Comparison of ENCODE assay signal across 17 cellular contexts in genomic region chr1:222561656-222562055, GRCh38. TPM values are rescaled to one million over a fixed set of nuclear protein-coding genes. Genes with fewer than 3 reads are reported as not detected.
DNase-seq lines count a peak whose midpoint lies in the region; ATAC-seq and TF ChIP-seq lines count a peak whose summit lies in the region.
"Had no signal": no experiment of that assay in that cellular context is flagged by ENCODE, and none has a peak within 500 bp of the region (broad histone marks: within the 10 kb centered on the region; RNA-seq: fewer than 3 reads in every experiment).

No MANE protein-coding gene starts in this region.

- H3K4me1 Mint-ChIP-seq in MCF 10A (ENCODE audit: insufficient read depth, unreplicated experiment) (no peaks in the 10 kb centered on the region), endodermal cell (no peaks in the 10 kb centered on the region)
- H3K4me1 Mint-ChIP-seq: CD14-positive monocyte had no signal

- no peaks in the 10 kb centered on the region for H3K4me1 ChIP-seq in breast epithelium
- H3K4me1 ChIP-seq in endodermal cell (ENCODE audit: control insufficient read depth, insufficient read depth, low read length), result no peaks in the 10 kb centered on the region
- no peaks in the 10 kb centered on the region for H3K4me1 ChIP-seq in uterus

- TF ChIP-seq CTCF in MCF 10A (IDR thresholded peaks at IDR 0.05; ENCODE audit: unreplicated experiment), result peak; percentile 11
- TF ChIP-seq CTCF in breast epithelium (IDR thresholded peaks at IDR 0.05), result no peak
- peak; percentile 58 for TF ChIP-seq CTCF in endodermal cell (conservative IDR thresholded peaks at IDR 0.05)
- TF ChIP-seq CTCF in uterus (IDR thresholded peaks at IDR 0.05), result no peak
- TF ChIP-seq CTCF in brain microvascular endothelial cell (IDR thresholded peaks at IDR 0.05; ENCODE audit: low read depth, low read length, missing control alignments), result no peak

- BruUV-seq in MCF 10A (replicated peaks; lab: Mats Ljungman, UMichigan), result no TSS peak

- no peak overlapping the region for H3K27ac ChIP-seq in breast epithelium
- H3K27ac ChIP-seq in endodermal cell (ENCODE audit: low read depth, low read length), result no peak overlapping the region
- no peak overlapping the region for H3K27ac ChIP-seq in uterus
- no peak overlapping the region for H3K27ac ChIP-seq in brain microvascular endothelial cell
- H3K27ac ChIP-seq: KMS-11, RWPE1 had no signal

- in situ Hi-C loops in brain microvascular endothelial cell (cut with HindIII; ENCODE audit: low pct_ligation_motif_present, low sequenced_read_pairs), result no loop called here

- no peak for DNase-seq in MCF 10A (ENCODE audit: unreplicated experiment)
- DNase-seq in breast epithelium (ENCODE audit: low spot score in 2 of 2), result no peak
- no peak for DNase-seq in endodermal cell
- no peak for DNase-seq in uterus
- no peak for DNase-seq in brain microvascular endothelial cell
- DNase-seq: DMS153; NCI-H1930; NCI-H446; NK-92 treated with Interleukin-12 subunit alpha and Interleukin-12 subunit beta, amount 100 ng/mL, for 24 hours; SW 1271 had no signal

- H3K4me3 Mint-ChIP-seq in MCF 10A (ENCODE audit: unreplicated experiment), result no peak overlapping the region
- H3K4me3 Mint-ChIP-seq in endodermal cell, result no peak overlapping the region
- H3K4me3 Mint-ChIP-seq: CD14-positive monocyte had no signal

- H3K27ac Mint-ChIP-seq in MCF 10A (ENCODE audit: low read depth, unreplicated experiment) (no peak overlapping the region), endodermal cell (no peak overlapping the region)
- H3K27ac Mint-ChIP-seq: CD14-positive monocyte had no signal

- H3K9ac ChIP-seq in endodermal cell (ENCODE audit: extremely low read depth, low read length, poor library complexity, severe bottlenecking), result no peak overlapping the region
- H3K9ac ChIP-seq: KMS-11 had no signal

- no peaks in the 10 kb centered on the region for H3K9me3 Mint-ChIP-seq in MCF 10A (ENCODE audit: unreplicated experiment)
- no peaks in the 10 kb centered on the region for H3K9me3 Mint-ChIP-seq in endodermal cell
- H3K9me3 Mint-ChIP-seq: CD14-positive monocyte had no signal

- H3K4me3 ChIP-seq in breast epithelium (no peak overlapping the region), endodermal cell (ENCODE audit: low read length) (no peak overlapping the region), uterus (no peak overlapping the region), brain microvascular endothelial cell (ENCODE audit: low read depth, low read length) (no peak overlapping the region)

- POLR2A ChIA-PET in MCF 10A (lab: Yijun Ruan, JAX), result interaction anchor here (0.6 to 1.8 kb wide), 5 partner anchors 9 to 59 kb away, joined by 3 to 14 read pairs (median 4); partner anchors contain the start of gene TAF1A

- intact Hi-C loops in MCF 10A (cut with micrococcal nuclease), result no loop called here
- intact Hi-C loops in breast epithelium (cut with DNase I; ENCODE audit: low total_unique reads), result no loop called here
- intact Hi-C loops in uterus (cut with DNase I; ENCODE audit: low total_unique reads), result no loop called here

- peak; percentile 50 for ATAC-seq in HG03521 (IDR thresholded peaks at IDR 0.05; ENCODE audit: unreplicated experiment)
- no peak for ATAC-seq in HG03095 (IDR thresholded peaks at IDR 0.05; ENCODE audit: unreplicated experiment)
- ATAC-seq in GM18873 (IDR thresholded peaks at IDR 0.05; ENCODE audit: low FRiP score, unreplicated experiment), result no peak
- ATAC-seq: HepG2 had no signal

- CTCF ChIA-PET in MCF 10A (lab: Yijun Ruan, JAX), result interaction anchor here (0.5 to 1.7 kb wide), 4 partner anchors 16 to 106 kb away, joined by 3 to 13 read pairs (median 4); no protein-coding TSS in a partner anchor

- H3K36me3 ChIP-seq in breast epithelium (no peaks in the 10 kb centered on the region), endodermal cell (ENCODE audit: control insufficient read depth, insufficient read depth, low read length) (peaks cover 66% of the 10 kb centered on the region), uterus (no peaks in the 10 kb centered on the region), brain microvascular endothelial cell (replicated peaks) (peaks cover 16% of the 10 kb centered on the region)

- H3K36me3 Mint-ChIP-seq in MCF 10A (ENCODE audit: insufficient read depth, unreplicated experiment) (peaks cover 72% of the 10 kb centered on the region), endodermal cell (ENCODE audit: low read depth) (peaks cover 30% of the 10 kb centered on the region)

- H3K27me3 ChIP-seq in breast epithelium (no peaks in the 10 kb centered on the region), endodermal cell (ENCODE audit: control insufficient read depth, insufficient read depth, low read length, poor library complexity, severe bottlenecking) (no peaks in the 10 kb centered on the region), uterus (no peaks in the 10 kb centered on the region), brain microvascular endothelial cell (replicated peaks) (no peaks in the 10 kb centered on the region)

- WGBS in endodermal cell (ENCODE audit: insufficient coverage in 1 of 2, insufficient read length in 1 of 2), 2 experiments, result 80 to 97% methylated on average over 1 of the region's 1 CpG

- no peaks in the 10 kb centered on the region for H3K9me3 ChIP-seq in breast epithelium
- no peaks in the 10 kb centered on the region for H3K9me3 ChIP-seq in endodermal cell (ENCODE audit: control insufficient read depth, low read length)
- no peaks in the 10 kb centered on the region for H3K9me3 ChIP-seq in uterus

- H3K27me3 Mint-ChIP-seq in MCF 10A (ENCODE audit: insufficient read depth, unreplicated experiment) (no peaks in the 10 kb centered on the region), endodermal cell (ENCODE audit: insufficient read depth) (no peaks in the 10 kb centered on the region)

- TF ChIP-seq POLR2A in breast epithelium (IDR thresholded peaks at IDR 0.05), result no peak
- no peak for TF ChIP-seq POLR2A in uterus (IDR thresholded peaks at IDR 0.05)

RNA-seq across cellular contexts. Expression of gene HHIPL2, which starts 13.8 kb away (rescaled TPM):
- total RNA-seq in MCF 10A (2022), result 1.1 and 1.7 TPM in 2 replicates
- under 1 TPM in 2 of 3 donors, not detected in 1; 0.59 to 0.98 TPM for total RNA-seq in breast epithelium
- 1 to 10 TPM in 1 of 2 donors, under 1 TPM in 1; 0.49 to 1.6 TPM for total RNA-seq in endodermal cell
- polyA plus RNA-seq in endodermal cell (2013, experiment 1 of 2), result 0.43 TPM
- polyA plus RNA-seq in endodermal cell (2013, experiment 2 of 2), result 0.91 TPM
- total RNA-seq in uterus, result under 1 TPM in 2 of 4 donors, not detected in 2; 0.07 to 0.55 TPM
- polyA plus RNA-seq: CD14-positive monocyte had no signal

RNA-seq across cellular contexts. Expression of gene TAF1A, which starts 28.1 kb away (rescaled TPM):
- total RNA-seq in MCF 10A (2022) (38.2 and 39.3 TPM in 2 replicates), breast epithelium (10 to 100 TPM in 1 of 3 donors, 1 to 10 TPM in 2; 3.2 to 10.7 (median 6.9) TPM), endodermal cell (10 to 100 TPM; 16.2 to 24.9 TPM), uterus (10 to 100 TPM in 1 of 4 donors, 1 to 10 TPM in 3; 2.0 to 30.1 (median 5.6) TPM)
- 22.9 TPM for polyA plus RNA-seq in endodermal cell (2013, experiment 1 of 2)
- polyA plus RNA-seq in endodermal cell (2013, experiment 2 of 2), result 20.2 TPM

RNA-seq across cellular contexts. Expression of gene MIA3, which starts 56.2 kb away (rescaled TPM):
- total RNA-seq in MCF 10A (2022), result 166 and 203 TPM in 2 replicates
- 100 to 1,000 TPM in 1 of 3 donors, 10 to 100 TPM in 2; 54.4 to 101 (median 55.7) TPM for total RNA-seq in breast epithelium
- total RNA-seq in endodermal cell, result 10 to 100 TPM; 69.9 to 76.8 TPM
- polyA plus RNA-seq in endodermal cell (2013, experiment 1 of 2), result 48.0 TPM
- polyA plus RNA-seq in endodermal cell (2013, experiment 2 of 2), result 47.7 TPM
- 10 to 100 TPM; 27.4 to 82.3 (median 55.7) TPM for total RNA-seq in uterus

Comparison
In these comparisons a context has a peak if more than half of its experiments do, and no peak if none do; other contexts are left out.
1. CTCF ChIP-seq: peak in MCF 10A (single experiment) and endodermal cell (single experiment); none in breast epithelium (0 of 3), uterus (0 of 4) and brain microvascular endothelial cell (single experiment).